ENCODE assay signal across 1 cellular context in genomic region chr20:34676642-34677373, GRCh38.
A peak's percentile ranks its signal among the peaks of the same experiment; 100 is the strongest.
TF ChIP-seq lines count a peak whose summit lies in the region.

A gene with protein sequence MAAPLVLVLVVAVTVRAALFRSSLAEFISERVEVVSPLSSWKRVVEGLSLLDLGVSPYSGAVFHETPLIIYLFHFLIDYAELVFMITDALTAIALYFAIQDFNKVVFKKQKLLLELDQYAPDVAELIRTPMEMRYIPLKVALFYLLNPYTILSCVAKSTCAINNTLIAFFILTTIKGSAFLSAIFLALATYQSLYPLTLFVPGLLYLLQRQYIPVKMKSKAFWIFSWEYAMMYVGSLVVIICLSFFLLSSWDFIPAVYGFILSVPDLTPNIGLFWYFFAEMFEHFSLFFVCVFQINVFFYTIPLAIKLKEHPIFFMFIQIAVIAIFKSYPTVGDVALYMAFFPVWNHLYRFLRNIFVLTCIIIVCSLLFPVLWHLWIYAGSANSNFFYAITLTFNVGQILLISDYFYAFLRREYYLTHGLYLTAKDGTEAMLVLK (minus strand): TSS chr20:34677092. CDS start chr20:34677085, 7 bp downstream.

TF ChIP-seq in K562, 482 proteins besides CTCF, POLR2A, EP300 and RAD21 (continued from another document and continues in another):
- TF ChIP-seq PHF8 (IDR thresholded peaks at IDR 0.05; ENCODE audit: borderline replicate concordance, low read length) (peak; percentile 89; the same call in 1 of the 2 replicates), ZNF644 (tag; IDR thresholded peaks at IDR 0.05; ENCODE audit: low read depth) (no peak), SIX5 (IDR thresholded peaks at IDR 0.05; ENCODE audit: borderline replicate concordance in 1 of 2, insufficient read depth in 1 of 2, low read depth in 1 of 2, low read length in 2 of 2) (peak; percentile 90 to 93), CTCFL (IDR thresholded peaks at IDR 0.05; ENCODE audit: borderline replicate concordance, insufficient read depth, low read depth, low read length, poor library complexity, severe bottlenecking) (peak; percentile 2), AFF1 (IDR thresholded peaks at IDR 0.05; ENCODE audit: low read depth in 1 of 2, partially characterized antibody in 2 of 2) (peak in 1 of 2 experiments; percentile 34), DIDO1 (tag; IDR thresholded peaks at IDR 0.05; ENCODE audit: low read depth) (no peak), MCM3 (IDR thresholded peaks at IDR 0.05) (no peak), NFRKB (IDR thresholded peaks at IDR 0.05; ENCODE audit: low read depth) (0 out of 2 replicates have a peak, but pooled peaks have one; percentile 49), SNIP1 (IDR thresholded peaks at IDR 0.05; ENCODE audit: low read depth) (no peak), FOXP4 (CRISPR knock-in tag; IDR thresholded peaks at IDR 0.05; ENCODE audit: borderline replicate concordance) (peak; percentile 63), CEBPG (CRISPR knock-in tag; IDR thresholded peaks at IDR 0.05) (no peak), CEBPG (tag; conservative IDR thresholded peaks at IDR 0.05 in 1 of 2, IDR thresholded peaks at IDR 0.05 in 1 of 2) (no peak), ZBTB17 (CRISPR knock-in tag; IDR thresholded peaks at IDR 0.05) (no peak), CBX3 (IDR thresholded peaks at IDR 0.05; ENCODE audit: borderline replicate concordance in 1 of 2, low read length in 2 of 2) (no peak), XRCC5 (IDR thresholded peaks at IDR 0.05; ENCODE audit: low read depth, low read length) (no peak), ZC3H4 (CRISPR knock-in tag; IDR thresholded peaks at IDR 0.05; ENCODE audit: borderline replicate concordance) (0 out of 2 replicates have a peak, but pooled peaks have one; percentile 53), HMG20A (CRISPR knock-in tag; conservative IDR thresholded peaks at IDR 0.05) (no peak), SREBF1 (IDR thresholded peaks at IDR 0.05; ENCODE audit: borderline replicate concordance, low read depth, low read length) (peak; percentile 42; the same call in 1 of the 2 replicates), BDP1 (IDR thresholded peaks at IDR 0.05; ENCODE audit: insufficient read depth, insufficient read length) (no peak), ZBTB43 (CRISPR knock-in tag; IDR thresholded peaks at IDR 0.05) (no peak), NFE2L1 (tag; IDR thresholded peaks at IDR 0.05; ENCODE audit: borderline replicate concordance, low read depth) (no peak), BHLHE40 (IDR thresholded peaks at IDR 0.05; ENCODE audit: low read length) (0 out of 2 replicates have a peak, but pooled peaks have one; percentile 20), ZZZ3 (IDR thresholded peaks at IDR 0.05) (no peak), HBP1 (CRISPR knock-in tag; IDR thresholded peaks at IDR 0.05) (peak; percentile 100), C11orf30 (IDR thresholded peaks at IDR 0.05; ENCODE audit: low read depth) (peak; percentile 91), ZNF217 (CRISPR knock-in tag; IDR thresholded peaks at IDR 0.05) (no peak), MXD1 (CRISPR knock-in tag; IDR thresholded peaks at IDR 0.05; ENCODE audit: borderline replicate concordance, poor library complexity, severe bottlenecking) (peak; percentile 89), PCBP1 (IDR thresholded peaks at IDR 0.05; ENCODE audit: low read depth, low read length, poor library complexity, severe bottlenecking) (peak; percentile 64), DPF2 (IDR thresholded peaks at IDR 0.05) (no peak), RBM15 (IDR thresholded peaks at IDR 0.05; ENCODE audit: insufficient read depth, low read length) (no peak)
- TF ChIP-seq, protein P1, sequence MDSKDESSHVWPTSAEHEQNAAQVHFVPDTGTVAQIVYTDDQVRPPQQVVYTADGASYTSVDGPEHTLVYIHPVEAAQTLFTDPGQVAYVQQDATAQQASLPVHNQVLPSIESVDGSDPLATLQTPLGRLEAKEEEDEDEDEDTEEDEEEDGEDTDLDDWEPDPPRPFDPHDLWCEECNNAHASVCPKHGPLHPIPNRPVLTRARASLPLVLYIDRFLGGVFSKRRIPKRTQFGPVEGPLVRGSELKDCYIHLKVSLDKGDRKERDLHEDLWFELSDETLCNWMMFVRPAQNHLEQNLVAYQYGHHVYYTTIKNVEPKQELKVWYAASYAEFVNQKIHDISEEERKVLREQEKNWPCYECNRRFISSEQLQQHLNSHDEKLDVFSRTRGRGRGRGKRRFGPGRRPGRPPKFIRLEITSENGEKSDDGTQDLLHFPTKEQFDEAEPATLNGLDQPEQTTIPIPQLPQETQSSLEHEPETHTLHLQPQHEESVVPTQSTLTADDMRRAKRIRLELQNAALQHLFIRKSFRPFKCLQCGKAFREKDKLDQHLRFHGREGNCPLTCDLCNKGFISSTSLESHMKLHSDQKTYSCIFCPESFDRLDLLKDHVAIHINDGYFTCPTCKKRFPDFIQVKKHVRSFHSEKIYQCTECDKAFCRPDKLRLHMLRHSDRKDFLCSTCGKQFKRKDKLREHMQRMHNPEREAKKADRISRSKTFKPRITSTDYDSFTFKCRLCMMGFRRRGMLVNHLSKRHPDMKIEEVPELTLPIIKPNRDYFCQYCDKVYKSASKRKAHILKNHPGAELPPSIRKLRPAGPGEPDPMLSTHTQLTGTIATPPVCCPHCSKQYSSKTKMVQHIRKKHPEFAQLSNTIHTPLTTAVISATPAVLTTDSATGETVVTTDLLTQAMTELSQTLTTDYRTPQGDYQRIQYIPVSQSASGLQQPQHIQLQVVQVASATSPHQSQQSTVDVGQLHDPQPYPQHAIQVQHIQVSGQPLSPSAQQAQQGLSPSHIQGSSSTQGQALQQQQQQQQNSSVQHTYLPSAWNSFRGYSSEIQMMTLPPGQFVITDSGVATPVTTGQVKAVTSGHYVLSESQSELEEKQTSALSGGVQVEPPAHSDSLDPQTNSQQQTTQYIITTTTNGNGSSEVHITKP (IDR thresholded peaks at IDR 0.05; ENCODE audit: partially characterized antibody): peak; percentile 65
- TF ChIP-seq, protein P2, sequence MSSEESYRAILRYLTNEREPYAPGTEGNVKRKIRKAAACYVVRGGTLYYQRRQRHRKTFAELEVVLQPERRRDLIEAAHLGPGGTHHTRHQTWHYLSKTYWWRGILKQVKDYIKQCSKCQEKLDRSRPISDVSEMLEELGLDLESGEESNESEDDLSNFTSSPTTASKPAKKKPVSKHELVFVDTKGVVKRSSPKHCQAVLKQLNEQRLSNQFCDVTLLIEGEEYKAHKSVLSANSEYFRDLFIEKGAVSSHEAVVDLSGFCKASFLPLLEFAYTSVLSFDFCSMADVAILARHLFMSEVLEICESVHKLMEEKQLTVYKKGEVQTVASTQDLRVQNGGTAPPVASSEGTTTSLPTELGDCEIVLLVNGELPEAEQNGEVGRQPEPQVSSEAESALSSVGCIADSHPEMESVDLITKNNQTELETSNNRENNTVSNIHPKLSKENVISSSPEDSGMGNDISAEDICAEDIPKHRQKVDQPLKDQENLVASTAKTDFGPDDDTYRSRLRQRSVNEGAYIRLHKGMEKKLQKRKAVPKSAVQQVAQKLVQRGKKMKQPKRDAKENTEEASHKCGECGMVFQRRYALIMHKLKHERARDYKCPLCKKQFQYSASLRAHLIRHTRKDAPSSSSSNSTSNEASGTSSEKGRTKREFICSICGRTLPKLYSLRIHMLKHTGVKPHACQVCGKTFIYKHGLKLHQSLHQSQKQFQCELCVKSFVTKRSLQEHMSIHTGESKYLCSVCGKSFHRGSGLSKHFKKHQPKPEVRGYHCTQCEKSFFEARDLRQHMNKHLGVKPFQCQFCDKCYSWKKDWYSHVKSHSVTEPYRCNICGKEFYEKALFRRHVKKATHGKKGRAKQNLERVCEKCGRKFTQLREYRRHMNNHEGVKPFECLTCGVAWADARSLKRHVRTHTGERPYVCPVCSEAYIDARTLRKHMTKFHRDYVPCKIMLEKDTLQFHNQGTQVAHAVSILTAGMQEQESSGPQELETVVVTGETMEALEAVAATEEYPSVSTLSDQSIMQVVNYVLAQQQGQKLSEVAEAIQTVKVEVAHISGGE (CRISPR knock-in tag; IDR thresholded peaks at IDR 0.05): peak in 1 of 3 experiments; percentile 73; a peak in 2 of 6 replicates
